Comparison of ENCODE assay signal across 23 cellular contexts in genomic region chr16:48448799-48449481, GRCh38.
"Had no signal": no experiment of that assay in that cellular context is flagged by ENCODE, and none has a peak within 500 bp of the region (broad histone marks: within the 10 kb centered on the region; RNA-seq: fewer than 3 reads in every experiment).

No MANE protein-coding gene starts in this region.

- H3K27me3 ChIP-seq: gastrocnemius medialis, hepatocyte, neutrophil, stomach, tibial artery had no signal

- ATAC-seq: esophagus mucosa; gastrocnemius medialis; left lobe of liver; naive thymus-derived CD4-positive, alpha-beta T cell; sciatic nerve; stimulated activated effector memory CD8-positive, alpha-beta T cell treated with anti-CD3 and anti-CD28 coated beads, Interleukin-12 subunit alpha, Interleukin-12 subunit beta, amount 100 ng/mL, for 72 hours had no signal

- H3K4me3 ChIP-seq: gastrocnemius medialis, hepatocyte, lung, stomach, tibial artery had no signal

- DNase-seq: cortex of kidney; effector CD8-positive, alpha-beta T cell; endodermal cell; foreskin fibroblast; gastrocnemius medialis; kidney; mesenchymal stem cell; midbrain; naive thymus-derived CD4-positive, alpha-beta T cell; stimulated activated CD4-positive, alpha-beta T cell treated with anti-CD3 and anti-CD28 coated beads, Interleukin-2, amount 100 ng/mL, for 24 hours; stimulated activated CD4-positive, alpha-beta T cell treated with anti-CD3 and anti-CD28 coated beads, Interleukin-4, amount 100 ng/mL, for 24 hours; stimulated activated naive CD4-positive, alpha-beta T cell treated with Interleukin-2 at 50 U/mL for 16 hours; stomach; tibial artery had no signal

- H3K27ac ChIP-seq: epithelial cell of prostate, gastrocnemius medialis, hepatocyte, neutrophil, parathyroid adenoma, stomach, tibial artery had no signal

- H3K4me1 ChIP-seq: parathyroid adenoma had no signal

- H2AFZ ChIP-seq: hepatocyte, parathyroid adenoma had no signal

- H3K36me3 ChIP-seq: gastrocnemius medialis, neutrophil, stomach, tibial artery had no signal

- H3K9me3 ChIP-seq: gastrocnemius medialis, neutrophil, stomach, tibial artery had no signal

- H3K9ac ChIP-seq: parathyroid adenoma had no signal

- H3K4me2 ChIP-seq: hepatocyte had no signal
